ENCODE assay signal across 13 cellular contexts in genomic region chr5:54581831-54582548, GRCh38.
DNase-seq lines count a peak whose midpoint lies in the region; ATAC-seq and TF ChIP-seq lines count a peak whose summit lies in the region.
"Had no signal": no experiment of that assay in that cellular context is flagged by ENCODE, and none has a peak within 500 bp of the region (broad histone marks: within the 10 kb centered on the region; RNA-seq: fewer than 3 reads in every experiment).

No MANE protein-coding gene starts in this region.

- no peaks in the 10 kb centered on the region for H4K20me1 ChIP-seq in osteoblast (ENCODE audit: insufficient read depth, low read length)

- no peaks in the 10 kb centered on the region for H3K4me1 ChIP-seq in adrenal gland (replicated peaks in 1 of 2)
- peaks cover 16% of the 10 kb centered on the region for H3K4me1 ChIP-seq in osteoblast (ENCODE audit: insufficient read depth, low read length)
- peaks cover 0 to 11% (median 5%) of the 10 kb centered on the region in 4 donors for H3K4me1 ChIP-seq in upper lobe of left lung
- H3K4me1 ChIP-seq: pancreas had no signal

- H3K4me3 ChIP-seq in adrenal gland = no peak overlapping the region
- peak overlapping the region; percentile 11 for H3K4me3 ChIP-seq in osteoblast (ENCODE audit: insufficient read depth, low read length)
- H3K4me3 ChIP-seq in upper lobe of left lung = no peak overlapping the region
- H3K4me3 ChIP-seq: lung, pancreas had no signal

- H3K27ac ChIP-seq in adrenal gland (peak overlapping the region in 3 of 5 donors; percentile 2 to 63 (median 36)), osteoblast (ENCODE audit: low read depth, low read length) (peak overlapping the region; percentile 21), upper lobe of left lung (peak overlapping the region in 3 of 4 donors; percentile 47 to 63 (median 48))

- H3K4me2 ChIP-seq in osteoblast (ENCODE audit: insufficient read depth, low read length) = peak overlapping the region; percentile 75

- H3K9me3 ChIP-seq in adrenal gland (replicated peaks in 1 of 3) = no peaks in the 10 kb centered on the region
- no peaks in the 10 kb centered on the region for H3K9me3 ChIP-seq in osteoblast (ENCODE audit: low read depth, low read length)
- peaks cover 0 to 4% (median 2%) of the 10 kb centered on the region in 4 donors for H3K9me3 ChIP-seq in upper lobe of left lung
- H3K9me3 ChIP-seq: pancreas had no signal

- H3K36me3 ChIP-seq in adrenal gland (replicated peaks in 1 of 2) = no peaks in the 10 kb centered on the region
- no peaks in the 10 kb centered on the region for H3K36me3 ChIP-seq in osteoblast (ENCODE audit: insufficient read depth, low read length)
- H3K36me3 ChIP-seq in upper lobe of left lung = no peaks in the 10 kb centered on the region
- H3K36me3 ChIP-seq: pancreas had no signal

- intact Hi-C loops in adrenal gland (cut with DNase I) = no loop called here

- TF ChIP-seq POLR2A in adrenal gland (IDR thresholded peaks at IDR 0.05) (no peak), upper lobe of left lung (IDR thresholded peaks at IDR 0.05) (no peak)

- DNase-seq in adrenal gland (no peak), fibroblast of the conjunctiva (ENCODE audit: low read depth) (peak; percentile 61), osteoblast (ENCODE audit: insufficient read length, low spot score, missing footprints) (peak; percentile 35), upper lobe of left lung (no peak), NCI-H2227 (lab: John Stamatoyannopoulos, UW; ENCODE audit: unreplicated experiment) (no peak), Kasumi-1 (lab: John Stamatoyannopoulos, UW) (no peak), globus pallidus (ENCODE audit: low spot score) (no peak)
- DNase-seq: effector CD8-positive, alpha-beta T cell; pancreas; stimulated activated CD4-positive, alpha-beta T cell treated with anti-CD3 and anti-CD28 coated beads, Interleukin-1b, Interleukin-23, amount 100 ng/mL, for 48 hours had no signal

- peak in 1 of 2 donors; percentile 56 for ATAC-seq in upper lobe of left lung (ENCODE audit: low FRiP score in 2 of 2)
- no peak for ATAC-seq in HG03457 (IDR thresholded peaks at IDR 0.05; ENCODE audit: unreplicated experiment)
- ATAC-seq: HCT116 had no signal

- peak overlapping the region; percentile 81 for H2AFZ ChIP-seq in osteoblast (ENCODE audit: low read length)

- TF ChIP-seq EP300 in upper lobe of left lung (IDR thresholded peaks at IDR 0.05) = no peak

- no peaks in the 10 kb centered on the region for H3K79me2 ChIP-seq in osteoblast (ENCODE audit: insufficient read depth, low read length)

- WGBS in adrenal gland, 4 donors = 65 to 87% (median 82%) methylated on average over 3 of the region's 3 CpGs
- WGBS in upper lobe of left lung, 2 donors = 67 to 76% methylated on average over 3 of the region's 3 CpGs

- TF ChIP-seq CTCF in adrenal gland (IDR thresholded peaks at IDR 0.05) (no peak), osteoblast (IDR thresholded peaks at IDR 0.05; ENCODE audit: extremely low read depth, low read depth, low read length) (no peak), upper lobe of left lung (IDR thresholded peaks at IDR 0.05) (no peak)

- H3K27me3 ChIP-seq in adrenal gland (no peaks in the 10 kb centered on the region), osteoblast (ENCODE audit: insufficient read depth, low read length) (no peaks in the 10 kb centered on the region), upper lobe of left lung (no peaks in the 10 kb centered on the region)
- H3K27me3 ChIP-seq: pancreas had no signal

Comparison
In these comparisons a context has a peak if more than half of its experiments do, and no peak if none do; other contexts are left out.
1. DNase-seq: peak in fibroblast of the conjunctiva (single experiment) and osteoblast (single experiment); none in adrenal gland (0 of 7), upper lobe of left lung (0 of 2), NCI-H2227 (single experiment), Kasumi-1 (0 of 2) and globus pallidus (single experiment).
2. Peak in every context shown above with its lines, with median percentiles within 50 percentile points of each other: H3K27ac ChIP-seq.